8 cellular contexts compared by ENCODE assay signal in genomic region chr16:56519459-56520250, GRCh38. TPM values are rescaled to one million over a fixed set of nuclear protein-coding genes. Genes with fewer than 3 reads are reported as not detected.
DNase-seq lines count a peak whose midpoint lies in the region; ATAC-seq and TF ChIP-seq lines count a peak whose summit lies in the region.

A gene with protein sequence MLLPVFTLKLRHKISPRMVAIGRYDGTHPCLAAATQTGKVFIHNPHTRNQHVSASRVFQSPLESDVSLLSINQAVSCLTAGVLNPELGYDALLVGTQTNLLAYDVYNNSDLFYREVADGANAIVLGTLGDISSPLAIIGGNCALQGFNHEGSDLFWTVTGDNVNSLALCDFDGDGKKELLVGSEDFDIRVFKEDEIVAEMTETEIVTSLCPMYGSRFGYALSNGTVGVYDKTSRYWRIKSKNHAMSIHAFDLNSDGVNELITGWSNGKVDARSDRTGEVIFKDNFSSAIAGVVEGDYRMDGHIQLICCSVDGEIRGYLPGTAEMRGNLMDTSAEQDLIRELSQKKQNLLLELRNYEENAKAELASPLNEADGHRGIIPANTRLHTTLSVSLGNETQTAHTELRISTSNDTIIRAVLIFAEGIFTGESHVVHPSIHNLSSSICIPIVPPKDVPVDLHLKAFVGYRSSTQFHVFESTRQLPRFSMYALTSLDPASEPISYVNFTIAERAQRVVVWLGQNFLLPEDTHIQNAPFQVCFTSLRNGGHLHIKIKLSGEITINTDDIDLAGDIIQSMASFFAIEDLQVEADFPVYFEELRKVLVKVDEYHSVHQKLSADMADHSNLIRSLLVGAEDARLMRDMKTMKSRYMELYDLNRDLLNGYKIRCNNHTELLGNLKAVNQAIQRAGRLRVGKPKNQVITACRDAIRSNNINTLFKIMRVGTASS (minus strand): TSS chr16:56520024. CDS start chr16:56519862, 162 bp downstream.

- TF ChIP-seq CTCF in A673 (conservative IDR thresholded peaks at IDR 0.05; ENCODE audit: low read depth, low read length): no peak
- no peak for TF ChIP-seq CTCF in VCaP (conservative IDR thresholded peaks at IDR 0.05)

- H3K27me3 ChIP-seq in A673 (replicated peaks; ENCODE audit: insufficient read depth, low read depth, low read length, poor library complexity) (no peaks in the 10 kb centered on the region), iPS-18a (ENCODE audit: control insufficient read depth, insufficient read depth, low read length) (no peaks in the 10 kb centered on the region), skeletal muscle satellite cell (ENCODE audit: control insufficient read depth, insufficient read depth, low read length) (no peaks in the 10 kb centered on the region)

- CTCF ChIA-PET in A673 (lab: Charles Lee): no interaction called here

- peak; percentile 83 for ATAC-seq in GM18867 (IDR thresholded peaks at IDR 0.05; ENCODE audit: unreplicated experiment)
- peak; percentile 83 for ATAC-seq in HG03097 (IDR thresholded peaks at IDR 0.05; ENCODE audit: low FRiP score, unreplicated experiment)

- BruUV-seq in A673 (replicated peaks; lab: Mats Ljungman, UMichigan): no TSS peak

- H3K4me2 ChIP-seq in skeletal muscle satellite cell (ENCODE audit: low read length): peak within 1 kb of the TSS; percentile 77

- H3K4me1 ChIP-seq in A673 (ENCODE audit: insufficient read depth, low read length, poor library complexity, severe bottlenecking) (peaks cover 3% of the 10 kb centered on the region), iPS-18a (ENCODE audit: control insufficient read depth, low read depth, low read length) (no peaks in the 10 kb centered on the region), skeletal muscle satellite cell (ENCODE audit: control insufficient read depth, insufficient read depth, low read length) (peaks cover 34% of the 10 kb centered on the region)

- DNase-seq in A673 (ENCODE audit: low spot score) (peak; percentile 89), NCI-H2171 treated with DMSO at 0.1 percent for 48 hours (lab: John Stamatoyannopoulos, UW) (peak; percentile 85), T47D (ENCODE audit: low read depth in 1 of 2, low spot score in 1 of 2) (peak; percentile 79 to 85)

- peak within 1 kb of the TSS; percentile 71 for H3K9ac ChIP-seq in iPS-18a (ENCODE audit: low read length)
- H3K9ac ChIP-seq in skeletal muscle satellite cell (ENCODE audit: low read depth, low read length): peak within 1 kb of the TSS; percentile 88

- intact Hi-C loops in A673 (cut with micrococcal nuclease; ENCODE audit: unreplicated experiment): no loop called here

- POLR2A ChIA-PET in A673 (lab: Charles Lee; ENCODE audit: low non-redundant PET): no interaction called here

- in situ Hi-C loops in T47D (cut with HindIII; ENCODE audit: low pct_unique_long_range_greater_than_20kb, low sequenced_read_pairs): no loop called here

- H3K4me3 ChIP-seq in A673 (ENCODE audit: low read depth, low read length, poor library complexity, severe bottlenecking): peak within 1 kb of the TSS; percentile 91
- peak within 1 kb of the TSS; percentile 93 for H3K4me3 ChIP-seq in iPS-18a (ENCODE audit: low read length)
- peak within 1 kb of the TSS; percentile 89 for H3K4me3 ChIP-seq in skeletal muscle satellite cell (ENCODE audit: low read length)

- H3K9me3 ChIP-seq in A673 (ENCODE audit: low read depth, low read length, poor library complexity, severe bottlenecking) (no peaks in the 10 kb centered on the region), iPS-18a (ENCODE audit: control insufficient read depth, low read depth, low read length) (no peaks in the 10 kb centered on the region), skeletal muscle satellite cell (replicated peaks; ENCODE audit: low read length) (no peaks in the 10 kb centered on the region)

- H3K36me3 ChIP-seq in A673 (ENCODE audit: insufficient read depth, low read length, poor library complexity, severe bottlenecking) (no peaks in the 10 kb centered on the region), iPS-18a (ENCODE audit: control insufficient read depth, low read depth, low read length) (no peaks in the 10 kb centered on the region), skeletal muscle satellite cell (ENCODE audit: insufficient read depth, low read length) (no peaks in the 10 kb centered on the region)

- peak within 1 kb of the TSS; percentile 79 for H3K27ac ChIP-seq in A673 (ENCODE audit: low read depth, low read length, poor library complexity, severe bottlenecking)
- H3K27ac ChIP-seq in VCaP: peak within 1 kb of the TSS; percentile 86
- H3K27ac ChIP-seq in iPS-18a (ENCODE audit: low read length): no peak within 1 kb of the TSS

RNA-seq across cellular contexts. Expression of the gene that starts here (rescaled TPM):
- 19.4 and 22.1 TPM in 2 replicates for total RNA-seq in A673 (2021)
- total RNA-seq in skeletal muscle satellite cell (2012; rRNA removed): 35.2 and 35.6 TPM in 2 replicates
